8 cellular contexts compared by ENCODE assay signal in genomic region chr12:42129595-42130204, GRCh38. TPM values are rescaled to one million over a fixed set of nuclear protein-coding genes. Genes with fewer than 3 reads are reported as not detected.
DNase-seq lines count a peak whose midpoint lies in the region; ATAC-seq and TF ChIP-seq lines count a peak whose summit lies in the region.

No MANE protein-coding gene starts in this region.

- peak; percentile 79 for ATAC-seq in RWPE2 (ENCODE audit: low read depth)
- peak; percentile 73 for ATAC-seq in esophagus mucosa
- ATAC-seq in naive B cell (ENCODE audit: low read depth in 2 of 2) = peak; percentile 31 to 40
- ATAC-seq in GM19328 (IDR thresholded peaks at IDR 0.05; ENCODE audit: unreplicated experiment) = no peak
- ATAC-seq in HG03442 (IDR thresholded peaks at IDR 0.05; ENCODE audit: unreplicated experiment) = no peak
- ATAC-seq in GM21526 (IDR thresholded peaks at IDR 0.05; ENCODE audit: low FRiP score, unreplicated experiment) = no peak

- no peaks in the 10 kb centered on the region for H3F3A ChIP-seq in DOHH2 (ENCODE audit: control insufficient read depth, insufficient read depth)

- no peaks in the 10 kb centered on the region for H3K27me3 ChIP-seq in DOHH2 (ENCODE audit: control insufficient read depth, low read length)
- H3K27me3 ChIP-seq in Karpas-422 (ENCODE audit: low read length) = no peaks in the 10 kb centered on the region
- H3K27me3 ChIP-seq in RWPE2 (ENCODE audit: insufficient read depth, poor library complexity, severe bottlenecking) = no peaks in the 10 kb centered on the region

- H3K79me2 ChIP-seq in DOHH2 (ENCODE audit: control insufficient read depth, low read length) (peaks cover 74% of the 10 kb centered on the region), Karpas-422 (ENCODE audit: low read length) (peaks cover 99% of the 10 kb centered on the region)

- H3K27ac ChIP-seq in DOHH2 (ENCODE audit: low read depth, low read length) (no peak overlapping the region), Karpas-422 (ENCODE audit: low read length) (no peak overlapping the region), RWPE2 (ENCODE audit: poor library complexity, severe bottlenecking) (no peak overlapping the region)

- no peak overlapping the region for H3K4me2 ChIP-seq in DOHH2 (ENCODE audit: low read length)
- peak overlapping the region; percentile 14 for H3K4me2 ChIP-seq in Karpas-422 (ENCODE audit: low read depth, low read length, poor library complexity, severe bottlenecking)

- H3K9me2 ChIP-seq in DOHH2 (replicated peaks; ENCODE audit: control insufficient read depth, low read length) = no peaks in the 10 kb centered on the region
- H3K9me2 ChIP-seq in Karpas-422 (replicated peaks; ENCODE audit: insufficient read depth, low read length) = no peaks in the 10 kb centered on the region

- no peaks in the 10 kb centered on the region for H3K36me3 Mint-ChIP-seq in naive B cell

- H3K27ac Mint-ChIP-seq in naive B cell = peak overlapping the region in 3 of 6 donors; percentile 44 to 66 (median 66)

- TF ChIP-seq CTCF in DOHH2 (IDR thresholded peaks at IDR 0.05; ENCODE audit: low read depth, low read length, poor library complexity, severe bottlenecking) (peak; percentile 58), RWPE2 (IDR thresholded peaks at IDR 0.05; ENCODE audit: poor library complexity, severe bottlenecking) (peak; percentile 92)

- H3K9me3 ChIP-seq in DOHH2 (ENCODE audit: control insufficient read depth, insufficient read depth, low read length) = no peaks in the 10 kb centered on the region
- H3K9me3 ChIP-seq in Karpas-422 (ENCODE audit: low read length) = no peaks in the 10 kb centered on the region
- H3K9me3 ChIP-seq in RWPE2 (ENCODE audit: severe bottlenecking) = no peaks in the 10 kb centered on the region

- H3K4me1 ChIP-seq in DOHH2 (ENCODE audit: control insufficient read depth, low read length) (peaks cover 9% of the 10 kb centered on the region), Karpas-422 (ENCODE audit: low read length) (peaks cover 45% of the 10 kb centered on the region), RWPE2 (ENCODE audit: insufficient read depth, poor library complexity, severe bottlenecking) (peaks cover 29% of the 10 kb centered on the region)

- DNase-seq in Karpas-422 (peak; percentile 70), RWPE2 (ENCODE audit: low spot score) (no peak), naive B cell (no peak)

- H3K4me3 ChIP-seq in DOHH2 (ENCODE audit: low read length) (no peak overlapping the region), Karpas-422 (ENCODE audit: low read length) (no peak overlapping the region), RWPE2 (ENCODE audit: severe bottlenecking) (no peak overlapping the region)

- H3K27me3 Mint-ChIP-seq in naive B cell = no peaks in the 10 kb centered on the region

- H3K9ac ChIP-seq in Karpas-422 (ENCODE audit: low read length) = no peak overlapping the region

- H2AFZ ChIP-seq in Karpas-422 (ENCODE audit: low read length) = no peak overlapping the region

- H3K4me1 Mint-ChIP-seq in naive B cell = peaks cover 10 to 28% (median 16%) of the 10 kb centered on the region in 3 donors

- H3K9me3 Mint-ChIP-seq in naive B cell = no peaks in the 10 kb centered on the region

- H3K36me3 ChIP-seq in DOHH2 (ENCODE audit: control insufficient read depth, low read length) (no peaks in the 10 kb centered on the region), Karpas-422 (ENCODE audit: insufficient read depth, low read length) (peaks cover 12% of the 10 kb centered on the region; the same call in 1 of the 2 replicates), RWPE2 (ENCODE audit: low read depth) (no peaks in the 10 kb centered on the region)

- H4K20me1 ChIP-seq in DOHH2 (ENCODE audit: control insufficient read depth, insufficient read depth, low read depth, low read length) = peaks cover 9% of the 10 kb centered on the region
- no peaks in the 10 kb centered on the region for H4K20me1 ChIP-seq in Karpas-422 (ENCODE audit: insufficient read depth, low read depth, low read length)

- H3K4me3 Mint-ChIP-seq in naive B cell = no peak overlapping the region

RNA-seq across cellular contexts. Expression of gene GXYLT1, which starts 15.0 kb away (rescaled TPM):
- total RNA-seq in Karpas-422 (2014; rRNA removed; shearing (Covaris generic); ENCODE audit: low replicate concordance) = 17.1 and 25.9 TPM in 2 replicates
- total RNA-seq in esophagus mucosa = 3.7 TPM
- polyA plus RNA-seq in naive B cell (ENCODE audit: low read depth in 6 of 6) = 1 to 10 TPM; 4.0 to 5.8 (median 5.1) TPM

Comparison
In these comparisons a context has a peak if more than half of its experiments do, and no peak if none do; other contexts are left out.
1. ATAC-seq: peak in RWPE2 (single experiment), esophagus mucosa (single experiment) and naive B cell (2 of 2); none in GM19328 (single experiment), HG03442 (single experiment) and GM21526 (single experiment).